Comparison of ENCODE assay signal across 8 cellular contexts in genomic region chr2:238427435-238428162, GRCh38. TPM values are rescaled to one million over a fixed set of nuclear protein-coding genes. Genes with fewer than 3 reads are reported as not detected.
DNase-seq lines count a peak whose midpoint lies in the region; ATAC-seq lines count a peak whose summit lies in the region.

No MANE protein-coding gene starts in this region.

- H3K27ac ChIP-seq in KOPT-K1 (ENCODE audit: low read depth, low read length, poor library complexity, severe bottlenecking) (peak overlapping the region; percentile 88), mesodermal cell (ENCODE audit: low read depth, low read length, severe bottlenecking) (peak overlapping the region; percentile 90)

- DNase-seq in T-helper 1 cell (no peak), C1 segment of cervical spinal cord (lab: John Stamatoyannopoulos, UW) (no peak), NCI-H1105 (lab: John Stamatoyannopoulos, UW) (no peak)
- no peak for DNase-seq in central memory CD8-positive, alpha-beta T cell (ENCODE audit: low spot score in 2 of 2)
- DNase-seq in stimulated activated CD4-positive, alpha-beta T cell treated with anti-CD3 and anti-CD28 coated beads, Interleukin-4, amount 100 ng/mL, for 24 hours = no peak

- H3K4me1 Mint-ChIP-seq in T-helper 1 cell treated with Interleukin-12 subunit alpha and Interleukin-12 subunit beta and Interleukin-4 antibody, amounts not matched to agents 30 μg/mL and 1 μg/mL, for 36 hours (ENCODE audit: low read depth) = peaks cover 29% of the 10 kb centered on the region
- H3K4me1 Mint-ChIP-seq in central memory CD8-positive, alpha-beta T cell = peaks cover 62% of the 10 kb centered on the region

- H3K4me3 ChIP-seq in mesodermal cell (ENCODE audit: extremely low read depth, insufficient read depth, low read length, poor library complexity, severe bottlenecking) = peak overlapping the region; percentile 93

- H3K36me3 ChIP-seq in KOPT-K1 (ENCODE audit: insufficient read depth, low read length) = peaks cover 10% of the 10 kb centered on the region
- H3K36me3 ChIP-seq in mesodermal cell (ENCODE audit: control insufficient read depth, insufficient read depth, low read length) = peaks cover 32% of the 10 kb centered on the region

- peak overlapping the region; percentile 90 for H3K27ac Mint-ChIP-seq in T-helper 1 cell treated with Interleukin-12 subunit alpha and Interleukin-12 subunit beta and Interleukin-4 antibody, amounts not matched to agents 30 μg/mL and 1 μg/mL, for 36 hours
- H3K27ac Mint-ChIP-seq in central memory CD8-positive, alpha-beta T cell (ENCODE audit: low read depth) = peak overlapping the region; percentile 88

- H3K36me3 Mint-ChIP-seq in T-helper 1 cell treated with Interleukin-12 subunit alpha and Interleukin-12 subunit beta and Interleukin-4 antibody, amounts not matched to agents 30 μg/mL and 1 μg/mL, for 36 hours (ENCODE audit: low read depth) = peaks cover 16% of the 10 kb centered on the region
- H3K36me3 Mint-ChIP-seq in central memory CD8-positive, alpha-beta T cell (ENCODE audit: insufficient read depth) = peaks cover 21% of the 10 kb centered on the region

- H3K9me3 ChIP-seq in KOPT-K1 (ENCODE audit: insufficient read depth, low read length, poor library complexity, severe bottlenecking) = peaks cover 8% of the 10 kb centered on the region
- peaks cover 10% of the 10 kb centered on the region for H3K9me3 ChIP-seq in mesodermal cell (ENCODE audit: control insufficient read depth, low read length)

- peak; percentile 1 for ATAC-seq in central memory CD8-positive, alpha-beta T cell (replicated peaks; ENCODE audit: extremely low read depth, poor library complexity, severe bottlenecking)

- WGBS in mesodermal cell (ENCODE audit: insufficient coverage in 2 of 2), 2 experiments = 8 to 11% methylated on average over 9 to 17 of the region's 20 CpGs

- no peaks in the 10 kb centered on the region for H3K9me3 Mint-ChIP-seq in T-helper 1 cell treated with Interleukin-12 subunit alpha and Interleukin-12 subunit beta and Interleukin-4 antibody, amounts not matched to agents 30 μg/mL and 1 μg/mL, for 36 hours
- no peaks in the 10 kb centered on the region for H3K9me3 Mint-ChIP-seq in central memory CD8-positive, alpha-beta T cell

- peaks cover 12% of the 10 kb centered on the region for H3K4me1 ChIP-seq in mesodermal cell (ENCODE audit: control insufficient read depth, insufficient read depth, low read length, poor library complexity, severe bottlenecking)

- H3K4me3 Mint-ChIP-seq in T-helper 1 cell treated with Interleukin-12 subunit alpha and Interleukin-12 subunit beta and Interleukin-4 antibody, amounts not matched to agents 30 μg/mL and 1 μg/mL, for 36 hours = peak overlapping the region; percentile 89
- peak overlapping the region; percentile 87 for H3K4me3 Mint-ChIP-seq in central memory CD8-positive, alpha-beta T cell

- no peaks in the 10 kb centered on the region for H3K27me3 Mint-ChIP-seq in T-helper 1 cell treated with Interleukin-12 subunit alpha and Interleukin-12 subunit beta and Interleukin-4 antibody, amounts not matched to agents 30 μg/mL and 1 μg/mL, for 36 hours (ENCODE audit: low read depth)
- no peaks in the 10 kb centered on the region for H3K27me3 Mint-ChIP-seq in central memory CD8-positive, alpha-beta T cell

RNA-seq across cellular contexts. Expression of gene ASB1, which starts 0.9 kb away (rescaled TPM):
- polyA plus RNA-seq in mesodermal cell (2013, experiment 1 of 2) = 26.8 TPM
- polyA plus RNA-seq in mesodermal cell (2013, experiment 2 of 2) = 22.2 TPM
